Comparison of ENCODE assay signal across 10 cellular contexts in the genomic region with DNA sequence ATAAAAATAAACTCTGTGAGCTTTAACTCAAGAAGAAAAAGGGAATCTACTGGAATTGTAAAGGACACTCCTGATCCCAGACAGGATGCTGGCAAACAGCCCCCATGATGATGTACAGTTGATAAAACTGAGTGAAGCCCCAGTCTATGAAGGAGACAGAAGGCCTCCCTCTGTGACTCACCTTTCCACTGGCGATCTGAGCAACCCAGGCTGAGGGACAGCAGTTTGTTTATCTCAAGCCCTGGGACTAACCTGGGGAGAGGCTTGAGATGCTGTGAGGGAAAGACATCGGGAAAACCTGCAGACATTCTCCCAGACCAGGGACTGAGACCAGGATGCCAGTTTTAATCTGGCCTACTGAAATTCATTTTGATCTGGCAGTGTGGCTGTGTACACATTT.
"Had no signal": no experiment of that assay in that cellular context is flagged by ENCODE, and none has a peak within 500 bp of the region (broad histone marks: within the 10 kb centered on the region; RNA-seq: fewer than 3 reads in every experiment).

No MANE protein-coding gene starts in this region.

- H3K9me3 ChIP-seq: body of pancreas had no signal

- H3K4me3 ChIP-seq: body of pancreas had no signal

- DNase-seq: activated CD4-positive, alpha-beta T cell treated with anti-CD3 and anti-CD28 coated beads, Interleukin-2, amount 50 U/mL, for 48 hours; activated CD8-positive, alpha-beta memory T cell treated with anti-CD3 and anti-CD28 coated beads, Interleukin-2, amount 10 ng/mL, durations not matched to agents 7 days and 5 days; activated naive CD4-positive, alpha-beta T cell treated with anti-CD3 and anti-CD28 coated beads, Interleukin-2, amount 10 ng/mL, durations not matched to agents 7 days and 5 days; activated T-cell treated with anti-CD3 and anti-CD28 coated beads, Interleukin-2, amount 50 U/mL, for 1 hour; body of pancreas; caudate nucleus; kidney glomerular epithelial cell; left ventricle myocardium superior; natural killer cell; T1000 had no signal

- H3K27ac ChIP-seq: body of pancreas had no signal

- H3K27me3 ChIP-seq: body of pancreas had no signal

- H3K4me1 ChIP-seq: body of pancreas had no signal
